1 cellular context compared by ENCODE assay signal in genomic region chr13:24264976-24265375, GRCh38.
TF ChIP-seq lines count a peak whose summit lies in the region.

No MANE protein-coding gene starts in this region.

TF ChIP-seq in HepG2, 621 proteins besides CTCF, POLR2A, EP300 and RAD21 (continued from another document):
- TF ChIP-seq, protein P1, sequence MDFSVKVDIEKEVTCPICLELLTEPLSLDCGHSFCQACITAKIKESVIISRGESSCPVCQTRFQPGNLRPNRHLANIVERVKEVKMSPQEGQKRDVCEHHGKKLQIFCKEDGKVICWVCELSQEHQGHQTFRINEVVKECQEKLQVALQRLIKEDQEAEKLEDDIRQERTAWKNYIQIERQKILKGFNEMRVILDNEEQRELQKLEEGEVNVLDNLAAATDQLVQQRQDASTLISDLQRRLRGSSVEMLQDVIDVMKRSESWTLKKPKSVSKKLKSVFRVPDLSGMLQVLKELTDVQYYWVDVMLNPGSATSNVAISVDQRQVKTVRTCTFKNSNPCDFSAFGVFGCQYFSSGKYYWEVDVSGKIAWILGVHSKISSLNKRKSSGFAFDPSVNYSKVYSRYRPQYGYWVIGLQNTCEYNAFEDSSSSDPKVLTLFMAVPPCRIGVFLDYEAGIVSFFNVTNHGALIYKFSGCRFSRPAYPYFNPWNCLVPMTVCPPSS (IDR thresholded peaks at IDR 0.05): no peak
- TF ChIP-seq SRSF9 (IDR thresholded peaks at IDR 0.05; ENCODE audit: borderline replicate concordance, insufficient read depth, low read depth, low read length, poor library complexity, severe bottlenecking): no peak
- TF ChIP-seq ZNF546 (CRISPR knock-in tag; conservative IDR thresholded peaks at IDR 0.05): no peak
- no peak for TF ChIP-seq SRF (IDR thresholded peaks at IDR 0.05; ENCODE audit: low read depth, low read length)
- no peak for TF ChIP-seq ZNF83 (CRISPR knock-in tag; IDR thresholded peaks at IDR 0.05; ENCODE audit: borderline replicate concordance)
- TF ChIP-seq WIZ (CRISPR knock-in tag; IDR thresholded peaks at IDR 0.05): no peak
- no peak for TF ChIP-seq HMGA1 (CRISPR knock-in tag; conservative IDR thresholded peaks at IDR 0.05)
- TF ChIP-seq ZNF547 (CRISPR knock-in tag; IDR thresholded peaks at IDR 0.05): no peak
